In genomic region chr3:52154135-52155094, GRCh38 we compare ENCODE assay signal across 8 cellular contexts. TPM values are rescaled to one million over a fixed set of nuclear protein-coding genes. Genes with fewer than 3 reads are reported as not detected.
DNase-seq lines count a peak whose midpoint lies in the region; TF ChIP-seq lines count a peak whose summit lies in the region.

Gene POC1A (minus strand): TSS chr3:52154423. CDS start chr3:52154372, 51 bp downstream.

- peak within 1 kb of the TSS; percentile 95 for H3K4me3 Mint-ChIP-seq in HFFc6
- peak within 1 kb of the TSS; percentile 91 for H3K4me3 Mint-ChIP-seq in activated naive CD4-positive, alpha-beta T cell treated with anti-CD3 and anti-CD28 coated beads for 36 hours

- H4K8ac ChIP-seq in neuronal stem cell (ENCODE audit: low read depth, low read length): no peak within 1 kb of the TSS

- DNase-seq in GM04503 (ENCODE audit: low read depth) (peak; percentile 91), HFFc6 (peak; percentile 95), NAMALWA (ENCODE audit: low spot score) (peak; percentile 85), SK-N-MC (ENCODE audit: low read depth, low spot score) (peak; percentile 78), foreskin melanocyte (peak; percentile 97), neuronal stem cell (ENCODE audit: low spot score) (peak; percentile 91)
- peak; percentile 96 for DNase-seq in activated naive CD4-positive, alpha-beta T cell treated with anti-CD3 and anti-CD28 coated beads for 36 hours

- H3K18ac ChIP-seq in neuronal stem cell (ENCODE audit: low read length): peak within 1 kb of the TSS; percentile 98

- peak; percentile 69 for TF ChIP-seq CTCF in HFFc6 (IDR thresholded peaks at IDR 0.05)

- no peak within 1 kb of the TSS for H3K4ac ChIP-seq in neuronal stem cell (ENCODE audit: low read length)

- H3K27ac Mint-ChIP-seq in HFFc6: peak within 1 kb of the TSS; percentile 93
- peak within 1 kb of the TSS; percentile 92 for H3K27ac Mint-ChIP-seq in activated naive CD4-positive, alpha-beta T cell treated with anti-CD3 and anti-CD28 coated beads for 36 hours

- 0 out of 2 replicates have a peak, but pooled peaks cover 2% of the 10 kb centered on the region for H3K36me3 Mint-ChIP-seq in HFFc6 (ENCODE audit: low read depth)
- peaks cover 3% of the 10 kb centered on the region for H3K36me3 Mint-ChIP-seq in activated naive CD4-positive, alpha-beta T cell treated with anti-CD3 and anti-CD28 coated beads for 36 hours (ENCODE audit: low read depth)

- H3K27ac ChIP-seq in SK-N-MC (peak within 1 kb of the TSS; percentile 87), neuronal stem cell (replicated peaks; ENCODE audit: low read length) (peak within 1 kb of the TSS; percentile 71), subcutaneous abdominal adipose tissue (ENCODE audit: low read depth, low read length) (peak within 1 kb of the TSS; percentile 85)

- intact Hi-C loops in activated naive CD4-positive, alpha-beta T cell treated with anti-CD3 and anti-CD28 coated beads for 36 hours (cut with micrococcal nuclease): loop anchor here (1.0 to 5.0 kb wide), 11 partner anchors 44 to 654 kb away; partner anchors contain the start of genes ACY1, ALAS1, DCAF1 and NISCH

- no peak within 1 kb of the TSS for H3K14ac ChIP-seq in neuronal stem cell (ENCODE audit: low read length)

- H2BK120ac ChIP-seq in neuronal stem cell (ENCODE audit: low read depth, low read length): no peak within 1 kb of the TSS

- H4K91ac ChIP-seq in neuronal stem cell (ENCODE audit: low read depth, low read length, poor library complexity): no peak within 1 kb of the TSS

- H3K79me1 ChIP-seq in neuronal stem cell (ENCODE audit: low read depth, low read length): peaks cover 7% of the 10 kb centered on the region

- no peaks in the 10 kb centered on the region for H3K9me3 ChIP-seq in SK-N-MC (ENCODE audit: low read depth, low read length)
- H3K9me3 ChIP-seq in neuronal stem cell (replicated peaks in 1 of 2; ENCODE audit: control insufficient read depth in 2 of 2, insufficient read depth in 1 of 2, low read depth in 1 of 2, low read length in 2 of 2): no peaks in the 10 kb centered on the region
- no peaks in the 10 kb centered on the region for H3K9me3 ChIP-seq in subcutaneous abdominal adipose tissue (ENCODE audit: control insufficient read depth in 5 of 5, low read length in 5 of 5)

- H3K4me1 Mint-ChIP-seq in HFFc6 (ENCODE audit: low read depth): peaks cover 20% of the 10 kb centered on the region
- H3K4me1 Mint-ChIP-seq in activated naive CD4-positive, alpha-beta T cell treated with anti-CD3 and anti-CD28 coated beads for 36 hours (ENCODE audit: low read depth): peaks cover 18% of the 10 kb centered on the region

- peak within 1 kb of the TSS; percentile 89 for H2AK5ac ChIP-seq in neuronal stem cell (ENCODE audit: low read depth, low read length)

- peak within 1 kb of the TSS; percentile 90 for H2BK5ac ChIP-seq in neuronal stem cell (ENCODE audit: low read length)

- peaks cover 7 to 10% of the 10 kb centered on the region in 2 donors for H3K4me1 ChIP-seq in neuronal stem cell (ENCODE audit: control insufficient read depth in 2 of 2, insufficient read depth in 1 of 2, low read depth in 1 of 2, low read length in 2 of 2)
- H3K4me1 ChIP-seq in subcutaneous abdominal adipose tissue (ENCODE audit: control insufficient read depth in 5 of 5, insufficient read depth in 5 of 5, low read length in 5 of 5): peaks cover 4 to 18% (median 11%) of the 10 kb centered on the region in 5 donors

- peak within 1 kb of the TSS; percentile 68 for H3K23ac ChIP-seq in neuronal stem cell (ENCODE audit: low read depth, low read length, poor library complexity)

- H3K27me3 ChIP-seq in neuronal stem cell (ENCODE audit: control insufficient read depth in 3 of 3, insufficient read depth in 3 of 3, low read depth in 1 of 3, low read length in 3 of 3) (no peaks in the 10 kb centered on the region), subcutaneous abdominal adipose tissue (ENCODE audit: control insufficient read depth in 5 of 5, insufficient read depth in 4 of 5, low read length in 5 of 5) (no peaks in the 10 kb centered on the region)

- H3K4me2 ChIP-seq in neuronal stem cell (ENCODE audit: insufficient read depth, low read length, poor library complexity, severe bottlenecking): peak within 1 kb of the TSS; percentile 80

- H2AFZ ChIP-seq in neuronal stem cell (ENCODE audit: low read length): peak within 1 kb of the TSS; percentile 99

- CTCF ChIA-PET in activated naive CD4-positive, alpha-beta T cell treated with anti-CD3 and anti-CD28 coated beads for 36 hours (lab: Charles Lee): interaction anchor here (1.2 to 2.9 kb wide), 6 partner anchors 10 to 185 kb away, joined by 3 to 14 read pairs (median 6); partner anchors contain the start of gene DUSP7

- H3K4me3 ChIP-seq in SK-N-MC (peak within 1 kb of the TSS; percentile 87), neuronal stem cell (ENCODE audit: low read length in 2 of 2) (peak within 1 kb of the TSS; percentile 89 to 93), subcutaneous abdominal adipose tissue (ENCODE audit: low read depth in 1 of 5, low read length in 5 of 5) (peak within 1 kb of the TSS; percentile 69 to 84 (median 81))

- no peak within 1 kb of the TSS for H2BK12ac ChIP-seq in neuronal stem cell (ENCODE audit: low read length)

- peak within 1 kb of the TSS; percentile 71 for H2BK15ac ChIP-seq in neuronal stem cell (ENCODE audit: low read length)

- H3K27me3 Mint-ChIP-seq in HFFc6 (ENCODE audit: insufficient read depth): no peaks in the 10 kb centered on the region
- H3K27me3 Mint-ChIP-seq in activated naive CD4-positive, alpha-beta T cell treated with anti-CD3 and anti-CD28 coated beads for 36 hours (ENCODE audit: low read depth): no peaks in the 10 kb centered on the region

- no peaks in the 10 kb centered on the region for H3K9me3 Mint-ChIP-seq in HFFc6
- no peaks in the 10 kb centered on the region for H3K9me3 Mint-ChIP-seq in activated naive CD4-positive, alpha-beta T cell treated with anti-CD3 and anti-CD28 coated beads for 36 hours

- no CpG with 5 or more reads among the region's 83 CpGs for WGBS in neuronal stem cell (ENCODE audit: extremely low coverage in 2 of 2, insufficient read length in 2 of 2, insufficient replicate concordance in 1 of 2), 2 donors

- peak within 1 kb of the TSS; percentile 83 for H3K9ac ChIP-seq in SK-N-MC (ENCODE audit: insufficient read length)
- H3K9ac ChIP-seq in neuronal stem cell (ENCODE audit: low read depth, low read length, poor library complexity): peak within 1 kb of the TSS; percentile 96
- peak within 1 kb of the TSS; percentile 4 to 94 (median 85) for H3K9ac ChIP-seq in subcutaneous abdominal adipose tissue (ENCODE audit: low read length in 5 of 5)

- H3K36me3 ChIP-seq in SK-N-MC (ENCODE audit: insufficient read depth, low read length): no peaks in the 10 kb centered on the region; the same call in 1 of the 2 replicates
- H3K36me3 ChIP-seq in neuronal stem cell (replicated peaks in 1 of 2; ENCODE audit: control insufficient read depth in 2 of 2, insufficient read depth in 2 of 2, low read length in 2 of 2): peaks cover 13 to 16% of the 10 kb centered on the region in 2 donors
- H3K36me3 ChIP-seq in subcutaneous abdominal adipose tissue (ENCODE audit: control insufficient read depth in 5 of 5, insufficient read depth in 5 of 5, low read length in 5 of 5): no peaks in the 10 kb centered on the region

RNA-seq across cellular contexts. Expression of gene POC1A, which starts in this region (rescaled TPM):
- 10 to 100 TPM; 11.0 to 21.3 (median 20.5) TPM for total RNA-seq in HFFc6 (2021; fragmentation: NEBNext Ultra II Directional; extraction: Animal tissue kit (Norgen Biotek cat#: 25700))
- 10 to 100 TPM; 32.3 to 32.7 TPM for total RNA-seq in activated naive CD4-positive, alpha-beta T cell treated with anti-CD3 and anti-CD28 coated beads for 36 hours
- 18.0 TPM for polyA plus RNA-seq in neuronal stem cell (2013, experiment 1 of 2)
- polyA plus RNA-seq in neuronal stem cell (2013, experiment 2 of 2): 17.8 TPM

Comparison
In these comparisons a context has a peak if more than half of its experiments do, and no peak if none do; other contexts are left out.
1. Peak in every context shown above with its lines: DNase-seq, H3K4me3 ChIP-seq and H3K27ac ChIP-seq.